In the genomic region with DNA sequence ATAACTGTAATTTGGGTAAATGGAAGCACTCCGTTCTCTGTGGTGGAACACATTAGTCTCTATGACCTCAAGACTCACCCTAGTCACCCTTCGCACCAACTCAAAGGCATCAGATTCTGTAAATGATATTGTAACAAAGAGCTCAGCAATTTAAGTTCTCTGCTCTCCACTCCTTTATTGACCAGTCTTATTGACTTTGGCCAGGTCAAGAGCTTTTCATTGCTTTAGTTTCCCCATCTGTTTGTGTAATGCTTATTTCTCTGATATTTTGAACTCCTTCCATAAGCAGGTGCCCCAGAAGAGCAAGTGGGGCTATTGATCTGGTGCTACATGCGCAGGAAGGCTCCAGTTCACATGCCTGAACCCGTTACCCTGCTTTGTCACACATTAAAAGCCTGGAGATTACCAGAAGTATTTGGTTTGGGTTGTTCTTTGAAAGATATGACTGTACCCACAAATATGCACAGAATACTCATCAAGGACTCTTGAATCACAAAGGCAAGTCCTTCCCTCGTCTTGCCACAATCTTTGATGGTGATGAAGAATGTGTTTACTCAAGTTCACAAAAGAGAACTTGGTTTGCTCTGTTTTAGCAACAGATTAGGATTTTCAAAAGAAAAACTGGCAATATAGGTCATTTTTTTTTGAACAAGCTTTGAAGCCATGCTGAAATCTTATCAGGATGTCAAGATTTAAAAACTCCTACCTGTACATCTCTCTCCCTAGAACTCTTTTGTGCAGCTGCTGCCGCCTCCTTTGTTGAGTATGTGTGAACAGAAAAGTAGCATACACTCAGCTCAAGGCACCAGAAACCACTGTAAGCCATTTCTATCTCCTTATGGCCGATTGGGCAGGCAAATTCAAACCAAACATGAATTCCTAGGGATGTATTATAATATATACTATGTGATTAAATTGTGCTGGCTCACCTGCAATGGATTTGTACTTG, we compare ENCODE assay signal across 1 cellular context.
TF ChIP-seq lines count a peak whose summit lies in the region.

No MANE protein-coding gene starts in this region.

TF ChIP-seq in HepG2, 621 proteins besides CTCF, POLR2A, EP300 and RAD21 (continued from another document and continues in another):
- TF ChIP-seq FOXA1 (IDR thresholded peaks at IDR 0.05) (peak; percentile 92), FOXA1 (CRISPR knock-in tag; IDR thresholded peaks at IDR 0.05) (peak; percentile 92), AGO1 (IDR thresholded peaks at IDR 0.05; ENCODE audit: low read depth, low read length, poor library complexity, severe bottlenecking) (no peak), SRSF1 (optimal IDR thresholded peaks at IDR 0.05; ENCODE audit: low read depth, low read length) (no peak), HOXD1 (CRISPR knock-in tag; IDR thresholded peaks at IDR 0.05) (peak; percentile 50; the same call in 1 of the 2 replicates), HHEX (CRISPR knock-in tag; IDR thresholded peaks at IDR 0.05) (peak; percentile 91), POGZ (CRISPR knock-in tag; IDR thresholded peaks at IDR 0.05) (no peak), PLRG1 (conservative IDR thresholded peaks at IDR 0.05) (no peak), TCF7 (IDR thresholded peaks at IDR 0.05; ENCODE audit: low read depth) (peak; percentile 93), PITX1 (CRISPR knock-in tag; IDR thresholded peaks at IDR 0.05) (peak; percentile 89), IKZF4 (CRISPR knock-in tag; IDR thresholded peaks at IDR 0.05; ENCODE audit: borderline replicate concordance, low read depth, not compliant biosample characterization) (no peak), SALL1 (CRISPR knock-in tag; IDR thresholded peaks at IDR 0.05) (peak; percentile 94), MED1 (CRISPR knock-in tag; IDR thresholded peaks at IDR 0.05) (peak; percentile 64), PPARG (CRISPR knock-in tag; conservative IDR thresholded peaks at IDR 0.05) (peak; percentile 21; the same call in 1 of the 2 replicates), YEATS4 (CRISPR knock-in tag; IDR thresholded peaks at IDR 0.05; ENCODE audit: borderline replicate concordance) (0 out of 2 replicates have a peak, but pooled peaks have one; percentile 20), MIXL1 (CRISPR knock-in tag; IDR thresholded peaks at IDR 0.05) (0 out of 2 replicates have a peak, but pooled peaks have one; percentile 21), TCF7L2 (IDR thresholded peaks at IDR 0.05; ENCODE audit: low read depth, low read length) (peak; percentile 67), ZNF510 (CRISPR knock-in tag; IDR thresholded peaks at IDR 0.05; ENCODE audit: low read depth) (no peak), NKX3-1 (CRISPR knock-in tag; IDR thresholded peaks at IDR 0.05) (peak; percentile 81; the same call in 1 of the 2 replicates), RARA (CRISPR knock-in tag; IDR thresholded peaks at IDR 0.05) (peak; percentile 91), ZBTB21 (CRISPR knock-in tag; IDR thresholded peaks at IDR 0.05) (no peak), KLF16 (CRISPR knock-in tag; IDR thresholded peaks at IDR 0.05) (0 out of 4 replicates have a peak, but pooled peaks of 1 of the 2 experiments have one; percentile 54), DNMT1 (CRISPR knock-in tag; IDR thresholded peaks at IDR 0.05) (no peak), HDAC1 (CRISPR knock-in tag; IDR thresholded peaks at IDR 0.05) (peak; percentile 72), ZNF547 (CRISPR knock-in tag; IDR thresholded peaks at IDR 0.05) (no peak), CHCHD3 (CRISPR knock-in tag; IDR thresholded peaks at IDR 0.05) (no peak), EHMT2 (IDR thresholded peaks at IDR 0.05; ENCODE audit: borderline replicate concordance, low read depth, low read length) (peak; percentile 78; the same call in 1 of the 2 replicates), HMG20B (CRISPR knock-in tag; conservative IDR thresholded peaks at IDR 0.05) (peak; percentile 66; the same call in 1 of the 2 replicates), ZNF274 (CRISPR knock-in tag; IDR thresholded peaks at IDR 0.05) (no peak), JUND (CRISPR knock-in tag; IDR thresholded peaks at IDR 0.05) (peak; percentile 50; the same call in 1 of the 2 replicates), SPEN (CRISPR knock-in tag; IDR thresholded peaks at IDR 0.05; ENCODE audit: low read depth) (no peak), RCOR2 (CRISPR knock-in tag; IDR thresholded peaks at IDR 0.05) (peak; percentile 64), ZNF564 (CRISPR knock-in tag; IDR thresholded peaks at IDR 0.05) (no peak), ZNF775 (CRISPR knock-in tag; IDR thresholded peaks at IDR 0.05; ENCODE audit: borderline replicate concordance) (0 out of 2 replicates have a peak, but pooled peaks have one; percentile 59), ETV5 (CRISPR knock-in tag; IDR thresholded peaks at IDR 0.05; ENCODE audit: borderline replicate concordance) (peak; percentile 67; the same call in 1 of the 2 replicates)
- TF ChIP-seq, protein P1, sequence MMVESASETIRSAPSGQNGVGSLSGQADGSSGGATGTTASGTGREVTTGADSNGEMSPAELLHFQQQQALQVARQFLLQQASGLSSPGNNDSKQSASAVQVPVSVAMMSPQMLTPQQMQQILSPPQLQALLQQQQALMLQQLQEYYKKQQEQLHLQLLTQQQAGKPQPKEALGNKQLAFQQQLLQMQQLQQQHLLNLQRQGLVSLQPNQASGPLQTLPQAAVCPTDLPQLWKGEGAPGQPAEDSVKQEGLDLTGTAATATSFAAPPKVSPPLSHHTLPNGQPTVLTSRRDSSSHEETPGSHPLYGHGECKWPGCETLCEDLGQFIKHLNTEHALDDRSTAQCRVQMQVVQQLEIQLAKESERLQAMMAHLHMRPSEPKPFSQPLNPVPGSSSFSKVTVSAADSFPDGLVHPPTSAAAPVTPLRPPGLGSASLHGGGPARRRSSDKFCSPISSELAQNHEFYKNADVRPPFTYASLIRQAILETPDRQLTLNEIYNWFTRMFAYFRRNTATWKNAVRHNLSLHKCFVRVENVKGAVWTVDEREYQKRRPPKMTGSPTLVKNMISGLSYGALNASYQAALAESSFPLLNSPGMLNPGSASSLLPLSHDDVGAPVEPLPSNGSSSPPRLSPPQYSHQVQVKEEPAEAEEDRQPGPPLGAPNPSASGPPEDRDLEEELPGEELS (CRISPR knock-in tag; IDR thresholded peaks at IDR 0.05), result peak; percentile 89
- TF ChIP-seq, protein P2, sequence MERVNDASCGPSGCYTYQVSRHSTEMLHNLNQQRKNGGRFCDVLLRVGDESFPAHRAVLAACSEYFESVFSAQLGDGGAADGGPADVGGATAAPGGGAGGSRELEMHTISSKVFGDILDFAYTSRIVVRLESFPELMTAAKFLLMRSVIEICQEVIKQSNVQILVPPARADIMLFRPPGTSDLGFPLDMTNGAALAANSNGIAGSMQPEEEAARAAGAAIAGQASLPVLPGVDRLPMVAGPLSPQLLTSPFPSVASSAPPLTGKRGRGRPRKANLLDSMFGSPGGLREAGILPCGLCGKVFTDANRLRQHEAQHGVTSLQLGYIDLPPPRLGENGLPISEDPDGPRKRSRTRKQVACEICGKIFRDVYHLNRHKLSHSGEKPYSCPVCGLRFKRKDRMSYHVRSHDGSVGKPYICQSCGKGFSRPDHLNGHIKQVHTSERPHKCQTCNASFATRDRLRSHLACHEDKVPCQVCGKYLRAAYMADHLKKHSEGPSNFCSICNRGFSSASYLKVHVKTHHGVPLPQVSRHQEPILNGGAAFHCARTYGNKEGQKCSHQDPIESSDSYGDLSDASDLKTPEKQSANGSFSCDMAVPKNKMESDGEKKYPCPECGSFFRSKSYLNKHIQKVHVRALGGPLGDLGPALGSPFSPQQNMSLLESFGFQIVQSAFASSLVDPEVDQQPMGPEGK (CRISPR knock-in tag; IDR thresholded peaks at IDR 0.05), result peak; percentile 54; the same call in 1 of the 2 replicates
- TF ChIP-seq, protein P3, sequence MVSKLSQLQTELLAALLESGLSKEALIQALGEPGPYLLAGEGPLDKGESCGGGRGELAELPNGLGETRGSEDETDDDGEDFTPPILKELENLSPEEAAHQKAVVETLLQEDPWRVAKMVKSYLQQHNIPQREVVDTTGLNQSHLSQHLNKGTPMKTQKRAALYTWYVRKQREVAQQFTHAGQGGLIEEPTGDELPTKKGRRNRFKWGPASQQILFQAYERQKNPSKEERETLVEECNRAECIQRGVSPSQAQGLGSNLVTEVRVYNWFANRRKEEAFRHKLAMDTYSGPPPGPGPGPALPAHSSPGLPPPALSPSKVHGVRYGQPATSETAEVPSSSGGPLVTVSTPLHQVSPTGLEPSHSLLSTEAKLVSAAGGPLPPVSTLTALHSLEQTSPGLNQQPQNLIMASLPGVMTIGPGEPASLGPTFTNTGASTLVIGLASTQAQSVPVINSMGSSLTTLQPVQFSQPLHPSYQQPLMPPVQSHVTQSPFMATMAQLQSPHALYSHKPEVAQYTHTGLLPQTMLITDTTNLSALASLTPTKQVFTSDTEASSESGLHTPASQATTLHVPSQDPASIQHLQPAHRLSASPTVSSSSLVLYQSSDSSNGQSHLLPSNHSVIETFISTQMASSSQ (IDR thresholded peaks at IDR 0.05; ENCODE audit: low read depth), result peak; percentile 78; the same call in 1 of the 2 replicates
- TF ChIP-seq, protein P3 (CRISPR knock-in tag; IDR thresholded peaks at IDR 0.05; ENCODE audit: borderline replicate concordance), result peak; percentile 84
- TF ChIP-seq, protein P4, sequence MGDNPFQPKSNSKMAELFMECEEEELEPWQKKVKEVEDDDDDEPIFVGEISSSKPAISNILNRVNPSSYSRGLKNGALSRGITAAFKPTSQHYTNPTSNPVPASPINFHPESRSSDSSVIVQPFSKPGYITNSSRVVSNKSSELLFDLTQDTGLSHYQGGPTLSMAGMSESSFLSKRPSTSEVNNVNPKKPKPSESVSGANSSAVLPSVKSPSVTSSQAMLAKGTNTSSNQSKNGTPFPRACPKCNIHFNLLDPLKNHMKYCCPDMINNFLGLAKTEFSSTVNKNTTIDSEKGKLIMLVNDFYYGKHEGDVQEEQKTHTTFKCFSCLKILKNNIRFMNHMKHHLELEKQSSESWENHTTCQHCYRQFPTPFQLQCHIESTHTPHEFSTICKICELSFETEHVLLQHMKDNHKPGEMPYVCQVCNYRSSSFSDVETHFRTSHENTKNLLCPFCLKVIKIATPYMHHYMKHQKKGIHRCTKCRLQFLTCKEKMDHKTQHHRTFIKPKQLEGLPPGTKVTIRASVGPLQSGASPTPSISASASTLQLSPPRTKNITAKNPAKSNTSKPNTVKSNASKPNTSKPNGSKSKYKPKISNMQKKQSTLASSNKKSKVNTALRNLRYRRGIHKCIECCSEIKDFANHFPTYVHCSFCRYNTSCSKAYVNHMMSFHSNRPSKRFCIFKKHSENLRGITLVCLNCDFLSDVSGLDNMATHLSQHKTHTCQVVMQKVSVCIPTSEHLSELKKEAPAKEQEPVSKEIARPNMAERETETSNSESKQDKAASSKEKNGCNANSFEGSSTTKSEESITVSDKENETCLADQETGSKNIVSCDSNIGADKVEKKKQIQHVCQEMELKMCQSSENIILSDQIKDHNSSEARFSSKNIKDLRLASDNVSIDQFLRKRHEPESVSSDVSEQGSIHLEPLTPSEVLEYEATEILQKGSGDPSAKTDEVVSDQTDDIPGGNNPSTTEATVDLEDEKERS (CRISPR knock-in tag; IDR thresholded peaks at IDR 0.05), result no peak
- TF ChIP-seq, protein P5, sequence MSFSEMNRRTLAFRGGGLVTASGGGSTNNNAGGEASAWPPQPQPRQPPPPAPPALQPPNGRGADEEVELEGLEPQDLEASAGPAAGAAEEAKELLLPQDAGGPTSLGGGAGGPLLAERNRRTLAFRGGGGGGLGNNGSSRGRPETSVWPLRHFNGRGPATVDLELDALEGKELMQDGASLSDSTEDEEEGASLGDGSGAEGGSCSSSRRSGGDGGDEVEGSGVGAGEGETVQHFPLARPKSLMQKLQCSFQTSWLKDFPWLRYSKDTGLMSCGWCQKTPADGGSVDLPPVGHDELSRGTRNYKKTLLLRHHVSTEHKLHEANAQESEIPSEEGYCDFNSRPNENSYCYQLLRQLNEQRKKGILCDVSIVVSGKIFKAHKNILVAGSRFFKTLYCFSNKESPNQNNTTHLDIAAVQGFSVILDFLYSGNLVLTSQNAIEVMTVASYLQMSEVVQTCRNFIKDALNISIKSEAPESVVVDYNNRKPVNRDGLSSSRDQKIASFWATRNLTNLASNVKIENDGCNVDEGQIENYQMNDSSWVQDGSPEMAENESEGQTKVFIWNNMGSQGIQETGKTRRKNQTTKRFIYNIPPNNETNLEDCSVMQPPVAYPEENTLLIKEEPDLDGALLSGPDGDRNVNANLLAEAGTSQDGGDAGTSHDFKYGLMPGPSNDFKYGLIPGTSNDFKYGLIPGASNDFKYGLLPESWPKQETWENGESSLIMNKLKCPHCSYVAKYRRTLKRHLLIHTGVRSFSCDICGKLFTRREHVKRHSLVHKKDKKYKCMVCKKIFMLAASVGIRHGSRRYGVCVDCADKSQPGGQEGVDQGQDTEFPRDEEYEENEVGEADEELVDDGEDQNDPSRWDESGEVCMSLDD (CRISPR knock-in tag; IDR thresholded peaks at IDR 0.05; ENCODE audit: borderline replicate concordance), result peak; percentile 71; the same call in 1 of the 2 replicates
- TF ChIP-seq, protein P6, sequence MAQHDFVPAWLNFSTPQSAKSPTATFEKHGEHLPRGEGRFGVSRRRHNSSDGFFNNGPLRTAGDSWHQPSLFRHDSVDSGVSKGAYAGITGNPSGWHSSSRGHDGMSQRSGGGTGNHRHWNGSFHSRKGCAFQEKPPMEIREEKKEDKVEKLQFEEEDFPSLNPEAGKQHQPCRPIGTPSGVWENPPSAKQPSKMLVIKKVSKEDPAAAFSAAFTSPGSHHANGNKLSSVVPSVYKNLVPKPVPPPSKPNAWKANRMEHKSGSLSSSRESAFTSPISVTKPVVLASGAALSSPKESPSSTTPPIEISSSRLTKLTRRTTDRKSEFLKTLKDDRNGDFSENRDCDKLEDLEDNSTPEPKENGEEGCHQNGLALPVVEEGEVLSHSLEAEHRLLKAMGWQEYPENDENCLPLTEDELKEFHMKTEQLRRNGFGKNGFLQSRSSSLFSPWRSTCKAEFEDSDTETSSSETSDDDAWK (CRISPR knock-in tag; IDR thresholded peaks at IDR 0.05), result no peak
- TF ChIP-seq, protein P7, sequence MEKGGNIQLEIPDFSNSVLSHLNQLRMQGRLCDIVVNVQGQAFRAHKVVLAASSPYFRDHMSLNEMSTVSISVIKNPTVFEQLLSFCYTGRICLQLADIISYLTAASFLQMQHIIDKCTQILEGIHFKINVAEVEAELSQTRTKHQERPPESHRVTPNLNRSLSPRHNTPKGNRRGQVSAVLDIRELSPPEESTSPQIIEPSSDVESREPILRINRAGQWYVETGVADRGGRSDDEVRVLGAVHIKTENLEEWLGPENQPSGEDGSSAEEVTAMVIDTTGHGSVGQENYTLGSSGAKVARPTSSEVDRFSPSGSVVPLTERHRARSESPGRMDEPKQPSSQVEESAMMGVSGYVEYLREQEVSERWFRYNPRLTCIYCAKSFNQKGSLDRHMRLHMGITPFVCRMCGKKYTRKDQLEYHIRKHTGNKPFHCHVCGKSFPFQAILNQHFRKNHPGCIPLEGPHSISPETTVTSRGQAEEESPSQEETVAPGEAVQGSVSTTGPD (CRISPR knock-in tag; IDR thresholded peaks at IDR 0.05), result 0 out of 2 replicates have a peak, but pooled peaks have one; percentile 30
